19 cellular contexts compared by ENCODE assay signal in genomic region chr5:16930487-16930886, GRCh38. TPM values are rescaled to one million over a fixed set of nuclear protein-coding genes. Genes with fewer than 3 reads are reported as not detected.
DNase-seq lines count a peak whose midpoint lies in the region; ATAC-seq, FAIRE-seq and TF ChIP-seq lines count a peak whose summit lies in the region.
"Had no signal": no experiment of that assay in that cellular context is flagged by ENCODE, and none has a peak within 500 bp of the region (broad histone marks: within the 10 kb centered on the region; RNA-seq: fewer than 3 reads in every experiment).

No MANE protein-coding gene starts in this region.

- peaks cover 4% of the 10 kb centered on the region for H3F3A ChIP-seq in smooth muscle cell (ENCODE audit: low read depth)

- H3K79me2 ChIP-seq in astrocyte (ENCODE audit: insufficient read depth, low read length) (peaks cover 99% of the 10 kb centered on the region), smooth muscle cell (ENCODE audit: low read depth) (peaks cover 99% of the 10 kb centered on the region)

- H3K27ac ChIP-seq in astrocyte (ENCODE audit: low read depth, low read length) (no peak overlapping the region), smooth muscle cell (ENCODE audit: low read depth) (peak overlapping the region; percentile 26)
- H3K27ac ChIP-seq: SJSA1 had no signal

- TF ChIP-seq CTCF in astrocyte (IDR thresholded peaks at IDR 0.05; ENCODE audit: insufficient read depth, low read depth, low read length) (no peak), smooth muscle cell (IDR thresholded peaks at IDR 0.05; ENCODE audit: borderline replicate concordance, insufficient read depth, poor library complexity, severe bottlenecking) (no peak)

- H2AFZ ChIP-seq in astrocyte (ENCODE audit: low read depth, low read length) (no peak overlapping the region), smooth muscle cell (ENCODE audit: low read depth) (no peak overlapping the region)

- 31% methylated on average over 8 of the region's 8 CpGs for WGBS in smooth muscle cell (ENCODE audit: low lambda C conversion rate)

- H3K4me1 ChIP-seq in astrocyte (ENCODE audit: insufficient read depth, low read length), result peaks cover 29% of the 10 kb centered on the region
- H3K4me1 ChIP-seq in smooth muscle cell (ENCODE audit: low read depth), result peaks cover 27% of the 10 kb centered on the region

- H4K20me1 ChIP-seq in astrocyte (ENCODE audit: insufficient read depth, low read length), result peaks cover 89% of the 10 kb centered on the region
- H4K20me1 ChIP-seq in smooth muscle cell (ENCODE audit: low read depth), result peaks cover 100% of the 10 kb centered on the region

- H3K9me3 Mint-ChIP-seq in astrocyte (ENCODE audit: unreplicated experiment), result no peaks in the 10 kb centered on the region
- H3K9me3 Mint-ChIP-seq in activated T-helper 17 cell treated with anti-CD3 and anti-CD28 coated beads, Interleukin-2, amount 50 U/mL, for 72 hours, result no peaks in the 10 kb centered on the region
- H3K9me3 Mint-ChIP-seq: activated naive CD8-positive, alpha-beta T cell treated with anti-CD3 and anti-CD28 coated beads, Interleukin-2, amount 50 U/mL, for 24 hours had no signal

- H3K27me3 ChIP-seq in H7 (ENCODE audit: control insufficient read depth, insufficient read depth, low read length) (peaks cover 13% of the 10 kb centered on the region), astrocyte (ENCODE audit: insufficient read depth, low read length) (no peaks in the 10 kb centered on the region), smooth muscle cell (ENCODE audit: low read depth) (no peaks in the 10 kb centered on the region)
- H3K27me3 ChIP-seq: SJSA1 had no signal

- H3K4me2 ChIP-seq in astrocyte (ENCODE audit: low read length) (peak overlapping the region; percentile 55), smooth muscle cell (peak overlapping the region; percentile 84)

- ATAC-seq in HG02678 (IDR thresholded peaks at IDR 0.05; ENCODE audit: unreplicated experiment) (no peak), GM18502 (IDR thresholded peaks at IDR 0.05; ENCODE audit: poor library complexity, unreplicated experiment) (no peak), HG03354 (IDR thresholded peaks at IDR 0.05; ENCODE audit: poor library complexity, severe bottlenecking, unreplicated experiment) (no peak)
- no peak for ATAC-seq in activated T-helper 17 cell treated with anti-CD3 and anti-CD28 coated beads, Interleukin-2, amount 50 U/mL, for 72 hours (replicated peaks)
- ATAC-seq: activated naive CD8-positive, alpha-beta T cell treated with anti-CD3 and anti-CD28 coated beads, Interleukin-2, amount 50 U/mL, for 24 hours; K562 had no signal

- H3K27me3 Mint-ChIP-seq in astrocyte (ENCODE audit: low read depth, unreplicated experiment), result no peaks in the 10 kb centered on the region
- peaks cover 38% of the 10 kb centered on the region for H3K27me3 Mint-ChIP-seq in activated T-helper 17 cell treated with anti-CD3 and anti-CD28 coated beads, Interleukin-2, amount 50 U/mL, for 72 hours

- H3K9me3 ChIP-seq in astrocyte (ENCODE audit: insufficient read depth, low read depth, low read length) (no peaks in the 10 kb centered on the region), smooth muscle cell (replicated peaks; ENCODE audit: low read depth) (no peaks in the 10 kb centered on the region)
- H3K9me3 ChIP-seq: SJSA1 had no signal

- peak; percentile 38 for DNase-seq in H7
- DNase-seq in astrocyte (ENCODE audit: low read depth), result no peak
- peak; percentile 57 for DNase-seq in iris pigment epithelial cell (ENCODE audit: low read depth)
- DNase-seq in smooth muscle cell (lab: John Stamatoyannopoulos, UW; ENCODE audit: unreplicated experiment), result no peak
- DNase-seq: activated CD4-positive, CD25-positive, alpha-beta regulatory T cell treated with anti-CD3 and anti-CD28 coated beads, Interleukin-2, amount 50 U/mL, for 72 hours; activated naive CD8-positive, alpha-beta T cell treated with anti-CD3 and anti-CD28 coated beads, Interleukin-2, amount 50 U/mL, for 24 hours; caudate nucleus; CD4-positive, alpha-beta memory T cell; DND-41; effector CD8-positive, alpha-beta T cell; NCI-H1930; stimulated activated naive CD4-positive, alpha-beta T cell had no signal

- H3K4me1 Mint-ChIP-seq in astrocyte (ENCODE audit: low read depth, unreplicated experiment), result peaks cover 39% of the 10 kb centered on the region
- peaks cover 6% of the 10 kb centered on the region for H3K4me1 Mint-ChIP-seq in activated T-helper 17 cell treated with anti-CD3 and anti-CD28 coated beads, Interleukin-2, amount 50 U/mL, for 72 hours

- H3K4me3 Mint-ChIP-seq in astrocyte (ENCODE audit: unreplicated experiment), result peak overlapping the region; percentile 31
- no peak overlapping the region for H3K4me3 Mint-ChIP-seq in activated T-helper 17 cell treated with anti-CD3 and anti-CD28 coated beads, Interleukin-2, amount 50 U/mL, for 72 hours
- H3K4me3 Mint-ChIP-seq: activated naive CD8-positive, alpha-beta T cell treated with anti-CD3 and anti-CD28 coated beads, Interleukin-2, amount 50 U/mL, for 24 hours; CD4-positive, alpha-beta memory T cell had no signal

- no peak overlapping the region for H3K4me3 ChIP-seq in H7 (ENCODE audit: insufficient read depth, low read depth, low read length)
- no peak overlapping the region for H3K4me3 ChIP-seq in astrocyte (ENCODE audit: insufficient read depth, low read depth, low read length)
- no peak overlapping the region for H3K4me3 ChIP-seq in smooth muscle cell
- H3K4me3 ChIP-seq: K562, SJSA1 had no signal

- no peaks in the 10 kb centered on the region for H3K36me3 Mint-ChIP-seq in astrocyte (ENCODE audit: low read depth, unreplicated experiment)
- H3K36me3 Mint-ChIP-seq in activated T-helper 17 cell treated with anti-CD3 and anti-CD28 coated beads, Interleukin-2, amount 50 U/mL, for 72 hours (ENCODE audit: low read depth), result no peaks in the 10 kb centered on the region
- H3K36me3 Mint-ChIP-seq: CD4-positive, alpha-beta memory T cell had no signal

- FAIRE-seq in astrocyte (lab: Jason Lieb, UNC), result no peak
- FAIRE-seq: K562, keratinocyte had no signal

- peak overlapping the region; percentile 92 for H3K27ac Mint-ChIP-seq in astrocyte (ENCODE audit: unreplicated experiment)
- no peak overlapping the region for H3K27ac Mint-ChIP-seq in activated T-helper 17 cell treated with anti-CD3 and anti-CD28 coated beads, Interleukin-2, amount 50 U/mL, for 72 hours
- H3K27ac Mint-ChIP-seq: activated naive CD8-positive, alpha-beta T cell treated with anti-CD3 and anti-CD28 coated beads, Interleukin-2, amount 50 U/mL, for 24 hours; CD4-positive, alpha-beta memory T cell had no signal

- H3K9ac ChIP-seq in astrocyte (ENCODE audit: low read length), result no peak overlapping the region
- H3K9ac ChIP-seq in smooth muscle cell (ENCODE audit: low read depth), result no peak overlapping the region

- H3K36me3 ChIP-seq in H7 (replicated peaks; ENCODE audit: control insufficient read depth, insufficient read depth, low read length) (no peaks in the 10 kb centered on the region), astrocyte (ENCODE audit: insufficient read depth, low read length) (no peaks in the 10 kb centered on the region), smooth muscle cell (ENCODE audit: low read depth) (no peaks in the 10 kb centered on the region)

RNA-seq across cellular contexts. Expression of gene MYO10, which starts 5.6 kb away (rescaled TPM):
- total RNA-seq in H7 (2014; rRNA removed; shearing (Covaris generic)), result 36.3 and 56.6 TPM in 2 replicates
- total RNA-seq in astrocyte (65.7 and 80.2 TPM in 2 replicates), smooth muscle cell (69.5 and 76.4 TPM in 2 replicates)
- 96.8 and 97.6 TPM in 2 replicates for polyA plus RNA-seq in smooth muscle cell
- under 1 TPM; 0.34 to 0.80 TPM for total RNA-seq in activated T-helper 17 cell treated with anti-CD3 and anti-CD28 coated beads, Interleukin-2, amount 50 U/mL, for 72 hours
- polyA plus RNA-seq: K562 had no signal

Comparison
In these comparisons a context has a peak if more than half of its experiments do, and no peak if none do; other contexts are left out.
1. DNase-seq: peak in H7 (single experiment) and iris pigment epithelial cell (single experiment); none in astrocyte (single experiment) and smooth muscle cell (single experiment).
2. RNA of gene MYO10, which starts 5.6 kb away (total RNA-seq): 65.7 to 80.2 TPM in astrocyte, 69.5 to 76.4 TPM in smooth muscle cell and 36.3 to 56.6 TPM in H7; 0.34 to 0.80 TPM in activated T-helper 17 cell treated with anti-CD3 and anti-CD28 coated beads, Interleukin-2, amount 50 U/mL, for 72 hours; every median in the first group is over 10 times any median in the second.